In the genomic region with DNA sequence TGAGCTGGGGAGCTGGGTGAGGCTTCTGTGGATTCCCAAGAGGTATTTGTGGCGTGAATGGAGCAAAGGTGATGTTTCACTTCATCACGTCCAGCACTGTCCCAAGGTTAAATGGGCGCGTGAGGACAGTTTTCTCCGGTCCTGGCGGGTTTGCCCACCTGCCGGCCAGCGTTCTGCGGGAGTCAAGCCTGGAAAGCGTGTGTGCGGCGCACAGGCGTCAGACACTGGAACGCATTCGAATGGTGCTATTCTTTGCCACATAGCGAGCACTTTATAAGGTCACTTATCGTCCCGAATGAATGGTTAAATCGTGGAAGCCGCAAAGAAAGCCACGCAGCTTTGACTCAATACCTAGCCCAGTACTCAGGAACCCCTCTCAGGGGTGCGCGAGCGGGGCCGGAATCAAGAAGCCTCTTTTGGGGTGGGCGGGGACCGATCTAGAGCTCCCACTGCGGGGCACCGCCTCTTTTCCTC, we compare ENCODE assay signal across 7 cellular contexts. TPM values are rescaled to one million over a fixed set of nuclear protein-coding genes. Genes with fewer than 3 reads are reported as not detected.
DNase-seq lines count a peak whose midpoint lies in the region; ATAC-seq and TF ChIP-seq lines count a peak whose summit lies in the region.

No MANE protein-coding gene starts in this region.

- H3K4me3 ChIP-seq in HAP-1, result peak overlapping the region; percentile 98
- H3K4me3 ChIP-seq in hepatocyte, result peak overlapping the region; percentile 55

- H4K20me1 ChIP-seq in hepatocyte (ENCODE audit: insufficient read depth, poor library complexity, severe bottlenecking), result peaks cover 12% of the 10 kb centered on the region

- peak overlapping the region; percentile 86 for H3K4me2 ChIP-seq in hepatocyte

- no peaks in the 10 kb centered on the region for H3K9me3 Mint-ChIP-seq in stimulated activated naive CD8-positive, alpha-beta T cell treated with anti-CD3 and anti-CD28 coated beads, Interleukin-15, amount 100 ng/mL, for 72 hours

- peaks cover 16% of the 10 kb centered on the region for H3K4me1 ChIP-seq in HAP-1
- peaks cover 13% of the 10 kb centered on the region for H3K4me1 ChIP-seq in hepatocyte (ENCODE audit: insufficient read depth)

- H3K79me2 ChIP-seq in hepatocyte, result peaks cover 44% of the 10 kb centered on the region

- no peaks in the 10 kb centered on the region for H3K27me3 Mint-ChIP-seq in T-helper 17 cell
- H3K27me3 Mint-ChIP-seq in stimulated activated naive CD8-positive, alpha-beta T cell treated with anti-CD3 and anti-CD28 coated beads, Interleukin-15, amount 100 ng/mL, for 72 hours, result peaks cover 21% of the 10 kb centered on the region

- peak overlapping the region; percentile 85 for H2AFZ ChIP-seq in hepatocyte

- peak; percentile 97 for TF ChIP-seq CTCF in hepatocyte (IDR thresholded peaks at IDR 0.05; ENCODE audit: poor library complexity)

- ATAC-seq in T-helper 17 cell (no peak), GM18873 (IDR thresholded peaks at IDR 0.05; ENCODE audit: low FRiP score, unreplicated experiment) (no peak)
- no peak for ATAC-seq in stimulated activated naive CD8-positive, alpha-beta T cell treated with anti-CD3 and anti-CD28 coated beads, Interleukin-15, amount 100 ng/mL, for 72 hours

- no peaks in the 10 kb centered on the region for H3K27me3 ChIP-seq in HAP-1 (ENCODE audit: low read depth)
- H3K27me3 ChIP-seq in hepatocyte, result no peaks in the 10 kb centered on the region

- H3K36me3 Mint-ChIP-seq in T-helper 17 cell (ENCODE audit: low read depth), result peaks cover 2% of the 10 kb centered on the region

- WGBS in hepatocyte (ENCODE audit: low lambda C conversion rate, missing lambda C conversion rate), result 11% methylated on average over 29 of the region's 29 CpGs

- no peak overlapping the region for H3K27ac ChIP-seq in hepatocyte

- no peaks in the 10 kb centered on the region; the same call in 1 of the 2 replicates for H3K9me3 ChIP-seq in HAP-1
- no peaks in the 10 kb centered on the region for H3K9me3 ChIP-seq in T-helper 17 cell (ENCODE audit: control insufficient read depth, low read length, poor library complexity, severe bottlenecking)
- no peaks in the 10 kb centered on the region for H3K9me3 ChIP-seq in hepatocyte (ENCODE audit: low read depth)

- H3K4me3 Mint-ChIP-seq in T-helper 17 cell, result peak overlapping the region; percentile 94
- peak overlapping the region; percentile 90 to 97 for H3K4me3 Mint-ChIP-seq in stimulated activated naive CD8-positive, alpha-beta T cell treated with anti-CD3 and anti-CD28 coated beads, Interleukin-15, amount 100 ng/mL, for 72 hours

- H3K9me2 ChIP-seq in hepatocyte (replicated peaks; ENCODE audit: insufficient read depth), result no peaks in the 10 kb centered on the region

- peak overlapping the region; percentile 91 for H3K27ac Mint-ChIP-seq in T-helper 17 cell
- peak overlapping the region; percentile 90 to 97 for H3K27ac Mint-ChIP-seq in stimulated activated naive CD8-positive, alpha-beta T cell treated with anti-CD3 and anti-CD28 coated beads, Interleukin-15, amount 100 ng/mL, for 72 hours

- in situ Hi-C loops in HAP-1 (cut with MboI; ENCODE audit: low sequenced_read_pairs), result no loop called here

- DNase-seq in HAP-1 (ENCODE audit: low spot score in 2 of 2) (no peak), T-helper 17 cell (peak in 1 of 3 donors; percentile 10), hepatocyte (ENCODE audit: low spot score) (peak; percentile 29), NCI-H1417 (lab: John Stamatoyannopoulos, UW) (no peak)
- DNase-seq in stimulated activated naive CD8-positive, alpha-beta T cell treated with anti-CD3 and anti-CD28 coated beads, Interleukin-15, amount 100 ng/mL, for 72 hours, result no peak
- DNase-seq in effector CD4-positive, alpha-beta T cell, result no peak

- H3K4me1 Mint-ChIP-seq in T-helper 17 cell, result peaks cover 31% of the 10 kb centered on the region
- peaks cover 52% of the 10 kb centered on the region for H3K4me1 Mint-ChIP-seq in stimulated activated naive CD8-positive, alpha-beta T cell treated with anti-CD3 and anti-CD28 coated beads, Interleukin-15, amount 100 ng/mL, for 72 hours

- H3K36me3 ChIP-seq in HAP-1 (replicated peaks) (peaks cover 20% of the 10 kb centered on the region), hepatocyte (replicated peaks; ENCODE audit: insufficient read depth, low read depth) (no peaks in the 10 kb centered on the region)

RNA-seq across cellular contexts. Expression of gene PSMD11, which starts 0.4 kb away (rescaled TPM):
- total RNA-seq in T-helper 17 cell, result 10 to 100 TPM; 66.1 to 81.7 TPM
- 61.6 and 62.0 TPM in 2 replicates for total RNA-seq in hepatocyte
- 141 and 145 TPM in 2 replicates for polyA plus RNA-seq in hepatocyte

RNA-seq across cellular contexts. Expression of gene CDK5R1, which starts 42.9 kb away (rescaled TPM):
- 1 to 10 TPM; 8.0 to 8.2 TPM for total RNA-seq in T-helper 17 cell
- total RNA-seq in hepatocyte, result 1.1 and 1.3 TPM in 2 replicates
- 0.80 and 1.0 TPM in 2 replicates for polyA plus RNA-seq in hepatocyte
